Comparison of ENCODE assay signal across 35 cellular contexts in the genomic region with DNA sequence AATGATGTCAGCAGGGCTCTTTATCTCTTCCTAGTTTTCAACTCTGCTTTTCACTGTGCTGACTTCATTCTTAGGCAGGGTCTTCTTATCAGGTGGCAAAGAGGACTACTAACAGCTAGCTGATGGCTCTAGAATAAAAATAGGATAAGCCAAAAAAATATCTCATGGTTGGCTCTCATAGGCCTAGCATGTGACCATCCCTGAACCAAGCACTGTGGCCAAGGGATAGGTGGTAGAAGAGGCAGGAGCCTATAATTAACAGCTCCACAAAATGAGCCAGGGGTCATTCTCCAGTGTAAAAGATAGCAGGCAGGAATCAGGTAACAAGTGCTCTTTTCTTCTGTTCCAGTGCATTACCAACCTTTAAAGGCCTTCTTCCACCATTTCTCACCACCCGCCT. TPM values are rescaled to one million over a fixed set of nuclear protein-coding genes. Genes with fewer than 3 reads are reported as not detected.
"Had no signal": no experiment of that assay in that cellular context is flagged by ENCODE, and none has a peak within 500 bp of the region (broad histone marks: within the 10 kb centered on the region; RNA-seq: fewer than 3 reads in every experiment).

No MANE protein-coding gene starts in this region.

- H3K27ac Mint-ChIP-seq: activated CD4-positive, alpha-beta memory T cell treated with anti-CD3 and anti-CD28 coated beads, Interleukin-2, amount 10 ng/mL, durations not matched to agents 7 days and 5 days; activated CD8-positive, alpha-beta memory T cell treated with anti-CD3 and anti-CD28 coated beads, Interleukin-2, amount 10 ng/mL, durations not matched to agents 7 days and 5 days; activated naive CD8-positive, alpha-beta T cell treated with anti-CD3 and anti-CD28 coated beads, Interleukin-2, amount 10 ng/mL, durations not matched to agents 7 days and 5 days had no signal

- H3K4me1 ChIP-seq: ascending aorta, SJCRH30 had no signal

- H3K27me3 ChIP-seq: ascending aorta, SJCRH30 had no signal

- H3K36me3 Mint-ChIP-seq: activated naive CD8-positive, alpha-beta T cell treated with anti-CD3 and anti-CD28 coated beads, Interleukin-2, amount 10 ng/mL, durations not matched to agents 7 days and 5 days had no signal

- H3K27me3 Mint-ChIP-seq: activated CD8-positive, alpha-beta memory T cell treated with anti-CD3 and anti-CD28 coated beads, Interleukin-2, amount 10 ng/mL, durations not matched to agents 7 days and 5 days had no signal

- H3K36me3 ChIP-seq: ascending aorta, cardiac muscle cell, SJCRH30, WERI-Rb-1 had no signal

- H3K27ac ChIP-seq: ascending aorta, cardiac muscle cell, PC-9, RWPE1, SJCRH30, SK-N-MC, WERI-Rb-1 had no signal

- H3K4me3 ChIP-seq: ascending aorta, cardiac muscle cell, K562, PC-9, SJCRH30, SK-N-MC had no signal

- H3K4me3 Mint-ChIP-seq: activated CD4-positive, alpha-beta memory T cell treated with anti-CD3 and anti-CD28 coated beads, Interleukin-2, amount 10 ng/mL, durations not matched to agents 7 days and 5 days; activated CD8-positive, alpha-beta memory T cell treated with anti-CD3 and anti-CD28 coated beads, Interleukin-2, amount 10 ng/mL, durations not matched to agents 7 days and 5 days; activated naive CD8-positive, alpha-beta T cell treated with anti-CD3 and anti-CD28 coated beads, Interleukin-2, amount 10 ng/mL, durations not matched to agents 7 days and 5 days had no signal

- ATAC-seq: activated CD8-positive, alpha-beta memory T cell treated with anti-CD3 and anti-CD28 coated beads, Interleukin-2, amount 10 ng/mL, durations not matched to agents 7 days and 5 days; K562 had no signal

- DNase-seq: activated CD4-positive, alpha-beta memory T cell treated with anti-CD3 and anti-CD28 coated beads, Interleukin-2, amount 10 ng/mL, durations not matched to agents 7 days and 5 days; activated CD4-positive, alpha-beta T cell treated with anti-CD3 and anti-CD28 coated beads for 1 hour; activated CD4-positive, alpha-beta T cell treated with anti-CD3 and anti-CD28 coated beads for 48 hours; activated CD4-positive, CD25-positive, alpha-beta regulatory T cell; activated CD8-positive, alpha-beta memory T cell treated with anti-CD3 and anti-CD28 coated beads for 24 hours; activated CD8-positive, alpha-beta memory T cell treated with anti-CD3 and anti-CD28 coated beads, Interleukin-2, amount 10 ng/mL, durations not matched to agents 7 days and 5 days; activated CD8-positive, alpha-beta memory T cell treated with anti-CD3 and anti-CD28 coated beads, Interleukin-2, amount 50 U/mL, for 48 hours; activated effector memory CD4-positive, alpha-beta T cell treated with Interleukin-2 at 50 U/mL for 16 hours; activated naive CD4-positive, alpha-beta T cell treated with anti-CD3 and anti-CD28 coated beads, Interleukin-2, amount 50 U/mL, for 16 hours; activated naive CD8-positive, alpha-beta T cell treated with anti-CD3 and anti-CD28 coated beads, Interleukin-2, amount 10 ng/mL, durations not matched to agents 7 days and 5 days; activated T-cell treated with anti-CD3 and anti-CD28 coated beads, Interleukin-2, amount 50 U/mL, for 48 hours; amygdala; NCI-H1092 treated with DMSO at 0.1 percent for 48 hours; NCI-H1417; NCI-H146; NCI-H187; NCI-H2081; NCI-H2171 treated with DMSO at 0.1 percent for 48 hours; NCI-H226; NCI-H446 treated with DMSO at 0.1 percent for 48 hours; NCI-H524; NCI-H69; NCI-H82; NK-92 treated with Interleukin-12 subunit alpha and Interleukin-12 subunit beta, amount 100 ng/mL, for 24 hours; PC-9; SHP77; SJCRH30; T1000; WERI-Rb-1 had no signal

- H3K4me1 Mint-ChIP-seq: activated CD4-positive, alpha-beta memory T cell treated with anti-CD3 and anti-CD28 coated beads, Interleukin-2, amount 10 ng/mL, durations not matched to agents 7 days and 5 days had no signal

- H3K9me3 ChIP-seq: ascending aorta, SJCRH30 had no signal

- H3K9me3 Mint-ChIP-seq: activated CD4-positive, alpha-beta memory T cell treated with anti-CD3 and anti-CD28 coated beads, Interleukin-2, amount 10 ng/mL, durations not matched to agents 7 days and 5 days had no signal

- FAIRE-seq: K562, RCC 7860 had no signal

RNA-seq across cellular contexts. Expression of a gene that starts 21.1 kb away (rescaled TPM):
- total RNA-seq: activated CD8-positive, alpha-beta memory T cell treated with anti-CD3 and anti-CD28 coated beads, Interleukin-2, amount 10 ng/mL, durations not matched to agents 7 days and 5 days; ascending aorta; SJCRH30 had no signal
- polyA plus RNA-seq: cardiac muscle cell had no signal
